17 cellular contexts compared by ENCODE assay signal in the genomic region with DNA sequence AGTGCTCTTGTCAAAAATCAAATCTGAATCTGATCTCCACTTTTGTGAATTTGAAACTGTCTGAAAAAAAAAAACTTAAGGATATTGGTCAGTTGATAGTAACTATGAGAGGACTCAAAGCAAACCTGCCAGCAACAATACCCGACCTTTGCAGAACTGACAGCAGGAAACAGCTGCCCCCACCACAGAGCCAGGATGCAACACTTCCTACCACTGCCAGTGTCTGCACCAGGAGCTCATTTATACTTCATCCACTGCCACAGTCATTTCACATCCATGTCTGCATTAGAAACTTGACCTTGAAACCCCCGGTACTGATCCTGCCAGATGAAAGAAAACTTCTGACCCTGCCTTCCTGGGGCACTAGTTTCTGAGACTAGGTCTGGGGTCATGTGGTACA. TPM values are rescaled to one million over a fixed set of nuclear protein-coding genes. Genes with fewer than 3 reads are reported as not detected.
A peak's percentile ranks its signal among the peaks of the same experiment; 100 is the strongest.
DNase-seq lines count a peak whose midpoint lies in the region; ATAC-seq lines count a peak whose summit lies in the region.
"Had no signal": no experiment of that assay in that cellular context is flagged by ENCODE, and none has a peak within 500 bp of the region (broad histone marks: within the 10 kb centered on the region; RNA-seq: fewer than 3 reads in every experiment).

No MANE protein-coding gene starts in this region.

- ATAC-seq in HG03135 (IDR thresholded peaks at IDR 0.05; ENCODE audit: unreplicated experiment) (peak; percentile 60), HG02852 (IDR thresholded peaks at IDR 0.05; ENCODE audit: unreplicated experiment) (no peak), HG03095 (IDR thresholded peaks at IDR 0.05; ENCODE audit: unreplicated experiment) (no peak), HG03280 (IDR thresholded peaks at IDR 0.05; ENCODE audit: unreplicated experiment) (no peak)
- ATAC-seq in stimulated activated naive CD8-positive, alpha-beta T cell treated with anti-CD3 and anti-CD28 coated beads, Interleukin-15, Interleukin-2, amounts not matched to agents 100 U/mL and 50 U/mL, for 24 hours: no peak
- ATAC-seq: CD8-positive, alpha-beta T cell; heart left ventricle; lower lobe of right lung had no signal

- DNase-seq in activated naive CD4-positive, alpha-beta T cell treated with anti-CD3 and anti-CD28 coated beads for 36 hours: peak; percentile 18
- DNase-seq in activated naive CD4-positive, alpha-beta T cell treated with Interleukin-2 at 50 U/mL for 16 hours: no peak
- peak; percentile 13 for DNase-seq in activated CD4-positive, alpha-beta memory T cell treated with anti-CD3 and anti-CD28 coated beads for 36 hours
- DNase-seq in stimulated activated naive CD8-positive, alpha-beta T cell treated with anti-CD3 and anti-CD28 coated beads, Interleukin-15, Interleukin-2, amounts not matched to agents 100 U/mL and 50 U/mL, for 24 hours: peak; percentile 7
- DNase-seq: ACHN; CD8-positive, alpha-beta T cell; DMS79; H7; heart left ventricle; lower lobe of right lung; NCI-H187; NCI-H345; nucleus accumbens had no signal

- no peaks in the 10 kb centered on the region for H3K36me3 Mint-ChIP-seq in activated naive CD4-positive, alpha-beta T cell treated with anti-CD3 and anti-CD28 coated beads for 36 hours (ENCODE audit: low read depth)
- H3K36me3 Mint-ChIP-seq in activated CD4-positive, alpha-beta memory T cell treated with anti-CD3 and anti-CD28 coated beads for 36 hours: no peaks in the 10 kb centered on the region
- H3K36me3 Mint-ChIP-seq: CD8-positive, alpha-beta T cell had no signal

- POLR2A ChIA-PET in activated CD4-positive, alpha-beta memory T cell treated with anti-CD3 and anti-CD28 coated beads for 36 hours (lab: Charles Lee): no interaction called here

- intact Hi-C loops in activated naive CD4-positive, alpha-beta T cell treated with anti-CD3 and anti-CD28 coated beads for 36 hours (cut with micrococcal nuclease): no loop called here
- intact Hi-C loops in activated CD4-positive, alpha-beta memory T cell treated with anti-CD3 and anti-CD28 coated beads for 36 hours (cut with micrococcal nuclease): no loop called here

- CTCF ChIA-PET in activated naive CD4-positive, alpha-beta T cell treated with anti-CD3 and anti-CD28 coated beads for 36 hours (lab: Charles Lee): interaction anchor here (0.8 kb wide), 1 partner anchor 654 kb away, joined by 3 read pairs; no protein-coding TSS in a partner anchor
- CTCF ChIA-PET in activated CD4-positive, alpha-beta memory T cell treated with anti-CD3 and anti-CD28 coated beads for 36 hours (lab: Charles Lee): no interaction called here

- peaks cover 8% of the 10 kb centered on the region for H3K4me1 Mint-ChIP-seq in activated naive CD4-positive, alpha-beta T cell treated with anti-CD3 and anti-CD28 coated beads for 36 hours (ENCODE audit: low read depth)
- H3K4me1 Mint-ChIP-seq in activated CD4-positive, alpha-beta memory T cell treated with anti-CD3 and anti-CD28 coated beads for 36 hours (ENCODE audit: low read depth): peaks cover 3% of the 10 kb centered on the region

- no peak overlapping the region for H3K27ac Mint-ChIP-seq in activated naive CD4-positive, alpha-beta T cell treated with anti-CD3 and anti-CD28 coated beads for 36 hours
- no peak overlapping the region for H3K27ac Mint-ChIP-seq in activated CD4-positive, alpha-beta memory T cell treated with anti-CD3 and anti-CD28 coated beads for 36 hours
- H3K27ac Mint-ChIP-seq: CD8-positive, alpha-beta T cell had no signal

- peaks cover 10% of the 10 kb centered on the region for H3K27me3 Mint-ChIP-seq in activated naive CD4-positive, alpha-beta T cell treated with anti-CD3 and anti-CD28 coated beads for 36 hours (ENCODE audit: low read depth)
- peaks cover 2% of the 10 kb centered on the region for H3K27me3 Mint-ChIP-seq in activated CD4-positive, alpha-beta memory T cell treated with anti-CD3 and anti-CD28 coated beads for 36 hours

- H3K4me3 Mint-ChIP-seq in activated naive CD4-positive, alpha-beta T cell treated with anti-CD3 and anti-CD28 coated beads for 36 hours: no peak overlapping the region
- no peak overlapping the region for H3K4me3 Mint-ChIP-seq in activated CD4-positive, alpha-beta memory T cell treated with anti-CD3 and anti-CD28 coated beads for 36 hours
- H3K4me3 Mint-ChIP-seq: CD8-positive, alpha-beta T cell had no signal

- H3K9me3 Mint-ChIP-seq in activated naive CD4-positive, alpha-beta T cell treated with anti-CD3 and anti-CD28 coated beads for 36 hours: no peaks in the 10 kb centered on the region
- H3K9me3 Mint-ChIP-seq in activated CD4-positive, alpha-beta memory T cell treated with anti-CD3 and anti-CD28 coated beads for 36 hours: no peaks in the 10 kb centered on the region
- H3K9me3 Mint-ChIP-seq: CD8-positive, alpha-beta T cell had no signal

RNA-seq across cellular contexts. Expression of gene RXYLT1, which starts 27.4 kb away (rescaled TPM):
- 10 to 100 TPM in 1 of 2 experiments, 1 to 10 TPM in 1; 9.8 to 12.7 TPM for total RNA-seq in activated naive CD4-positive, alpha-beta T cell treated with anti-CD3 and anti-CD28 coated beads for 36 hours
- 10 to 100 TPM; 14.0 to 14.3 TPM for total RNA-seq in activated CD4-positive, alpha-beta memory T cell treated with anti-CD3 and anti-CD28 coated beads for 36 hours
